Comparison of ENCODE assay signal across 31 cellular contexts in the genomic region with DNA sequence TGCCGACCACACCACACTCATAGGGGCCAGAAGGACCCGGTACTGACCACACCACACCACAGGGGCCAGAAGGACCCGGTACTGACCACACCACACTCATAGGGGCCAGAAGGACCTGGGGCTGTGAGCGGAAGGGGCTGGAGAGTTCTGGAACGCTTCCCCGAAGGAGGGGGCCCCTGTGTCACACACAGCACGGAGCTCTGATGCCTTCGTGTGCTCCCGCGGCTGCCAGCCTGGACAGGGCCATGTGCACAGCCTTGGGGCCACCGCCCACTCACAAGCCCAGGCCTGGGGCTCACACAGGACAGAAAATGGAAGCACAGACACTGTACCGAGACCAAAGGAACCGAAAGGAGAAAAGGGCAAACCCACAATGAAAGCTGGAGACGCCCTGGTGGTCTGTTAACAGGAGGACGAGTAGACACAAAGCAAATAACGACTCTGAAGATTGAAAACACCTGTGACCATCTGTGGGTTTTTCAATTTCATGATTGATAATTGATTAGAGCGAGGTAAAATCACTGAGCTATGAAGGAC.
A peak's percentile ranks its signal among the peaks of the same experiment; 100 is the strongest.
DNase-seq lines count a peak whose midpoint lies in the region; ATAC-seq, FAIRE-seq and TF ChIP-seq lines count a peak whose summit lies in the region.
"Had no signal": no experiment of that assay in that cellular context is flagged by ENCODE, and none has a peak within 500 bp of the region (broad histone marks: within the 10 kb centered on the region; RNA-seq: fewer than 3 reads in every experiment).

No MANE protein-coding gene starts in this region.

- DNase-seq in GM12891 (ENCODE audit: insufficient read length, low spot score) (peak; percentile 16), WTC11 (ENCODE audit: low spot score) (no peak), mesenchymal stem cell (no peak), MCF 10A (ENCODE audit: unreplicated experiment) (no peak), NOMO-1 treated with DMSO at 0.1 percent for 48 hours (lab: John Stamatoyannopoulos, UW; ENCODE audit: unreplicated experiment) (no peak), Kasumi-1 (lab: John Stamatoyannopoulos, UW) (no peak)
- DNase-seq: activated CD8-positive, alpha-beta T cell treated with anti-CD3 and anti-CD28 coated beads, Interleukin-2, amount 10 ng/mL, durations not matched to agents 7 days and 5 days; activated effector memory CD4-positive, alpha-beta T cell treated with Interleukin-2 at 50 U/mL for 16 hours; activated T-cell treated with anti-CD3 and anti-CD28 coated beads, Interleukin-2, amount 50 U/mL, for 1 hour; amygdala; brain microvascular endothelial cell; C1 segment of cervical spinal cord; DMS53; IMR-90; midbrain; naive thymus-derived CD4-positive, alpha-beta T cell; NCI-H1048; NCI-H2107; NCI-H446; NCI-H774; psoas muscle; stimulated activated CD4-positive, alpha-beta T cell treated with anti-CD3 and anti-CD28 coated beads, Interleukin-4, amount 100 ng/mL, for 24 hours; transverse colon had no signal

- FAIRE-seq in GM12891 (lab: Jason Lieb, UNC): no peak
- FAIRE-seq: H1, TTC549 had no signal

- H3K4me3 ChIP-seq in BLaER1 treated with 17β-estradiol and CSF1 and Interleukin-3, amounts not matched to agents 10 nM and 100 nM: no peak overlapping the region
- H3K4me3 ChIP-seq in mesenchymal stem cell (ENCODE audit: insufficient read depth in 1 of 2, low read depth in 1 of 2, low read length in 2 of 2): no peak overlapping the region
- H3K4me3 ChIP-seq: gastroesophageal sphincter, hepatocyte, psoas muscle, transverse colon had no signal

- H2AFZ ChIP-seq in mesenchymal stem cell (ENCODE audit: low read depth, low read length): no peak overlapping the region
- H2AFZ ChIP-seq: hepatocyte had no signal

- no peak overlapping the region for H2BK15ac ChIP-seq in mesenchymal stem cell (ENCODE audit: low read depth, poor library complexity, severe bottlenecking)

- ATAC-seq in WTC11: no peak
- ATAC-seq: activated CD4-positive, CD25-positive, alpha-beta regulatory T cell treated with anti-CD3 and anti-CD28 coated beads, Interleukin-2, amount 50 U/mL, for 24 hours; activated CD8-positive, alpha-beta T cell treated with anti-CD3 and anti-CD28 coated beads, Interleukin-2, amount 10 ng/mL, durations not matched to agents 7 days and 5 days; gastroesophageal sphincter; naive thymus-derived CD4-positive, alpha-beta T cell; psoas muscle had no signal

- 92% methylated on average over 17 of the region's 17 CpGs for WGBS in mesenchymal stem cell

- BruUV-seq in MCF 10A (replicated peaks; lab: Mats Ljungman, UMichigan): no TSS peak

- POLR2A ChIA-PET in WTC11 (lab: Charles Lee) (no interaction called here), MCF 10A (lab: Yijun Ruan, JAX) (no interaction called here)

- H3K27ac Mint-ChIP-seq in WTC11 (peak overlapping the region; percentile 83), MCF 10A (ENCODE audit: low read depth, unreplicated experiment) (no peak overlapping the region)
- H3K27ac Mint-ChIP-seq: activated CD8-positive, alpha-beta T cell treated with anti-CD3 and anti-CD28 coated beads, Interleukin-2, amount 10 ng/mL, durations not matched to agents 7 days and 5 days had no signal

- no peak overlapping the region for H2BK12ac ChIP-seq in mesenchymal stem cell (ENCODE audit: low read length in 2 of 2)

- H3K27me3 Mint-ChIP-seq in WTC11 (ENCODE audit: low read depth) (no peaks in the 10 kb centered on the region), MCF 10A (ENCODE audit: insufficient read depth, unreplicated experiment) (no peaks in the 10 kb centered on the region)
- H3K27me3 Mint-ChIP-seq: naive thymus-derived CD4-positive, alpha-beta T cell had no signal

- TF ChIP-seq POLR2A in GM12891 (IDR thresholded peaks at IDR 0.05; ENCODE audit: low read depth, low read length): no peak

- peak overlapping the region in 1 of 11 experiments; percentile 37; a peak in 1 of 22 replicates for H3K9ac ChIP-seq in BLaER1 treated with 17β-estradiol and CSF1 and Interleukin-3, amounts not matched to agents 10 nM and 100 nM
- H3K9ac ChIP-seq in mesenchymal stem cell (ENCODE audit: low read length): no peak overlapping the region

- H3K18ac ChIP-seq in mesenchymal stem cell (ENCODE audit: low read depth in 1 of 2, low read length in 2 of 2): no peak overlapping the region

- peak overlapping the region; percentile 7 for H2AK5ac ChIP-seq in mesenchymal stem cell (ENCODE audit: low read length, severe bottlenecking)

- no peak overlapping the region for H3K23ac ChIP-seq in mesenchymal stem cell (ENCODE audit: low read length in 2 of 2)

- peak overlapping the region; percentile 46 to 86 (median 68) for H3K4me2 ChIP-seq in BLaER1 treated with 17β-estradiol and CSF1 and Interleukin-3, amounts not matched to agents 10 nM and 100 nM
- no peak overlapping the region for H3K4me2 ChIP-seq in mesenchymal stem cell (ENCODE audit: low read length, poor library complexity, severe bottlenecking)
- H3K4me2 ChIP-seq: hepatocyte had no signal

- CTCF ChIA-PET in WTC11 (lab: Charles Lee) (interaction anchor here (0.6 kb wide), 1 partner anchor 727 kb away, joined by 3 read pairs; no protein-coding TSS in a partner anchor), MCF 10A (lab: Yijun Ruan, JAX) (interaction anchor here (0.6 kb wide), 1 partner anchor 226 kb away, joined by 3 read pairs; no protein-coding TSS in a partner anchor)

- H2BK5ac ChIP-seq in mesenchymal stem cell (ENCODE audit: low read depth, low read length, poor library complexity, severe bottlenecking): no peak overlapping the region

- H3K27ac ChIP-seq in BLaER1 treated with 17β-estradiol and CSF1 and Interleukin-3, amounts not matched to agents 10 nM and 100 nM: peak overlapping the region in 4 of 11 experiments; percentile 15 to 50 (median 48); a peak in 4 of 22 replicates
- no peak overlapping the region for H3K27ac ChIP-seq in mesenchymal stem cell (ENCODE audit: low read length, poor library complexity, severe bottlenecking)
- H3K27ac ChIP-seq: brain microvascular endothelial cell, gastroesophageal sphincter, hepatocyte, psoas muscle, RWPE1, transverse colon had no signal

- H3K36me3 Mint-ChIP-seq in WTC11: peaks cover 3% of the 10 kb centered on the region; the same call in 1 of the 2 replicates
- H3K36me3 Mint-ChIP-seq in MCF 10A (ENCODE audit: insufficient read depth, unreplicated experiment): peaks cover 6% of the 10 kb centered on the region
- H3K36me3 Mint-ChIP-seq: activated naive CD4-positive, alpha-beta T cell treated with anti-CD3 and anti-CD28 coated beads, Interleukin-2, amount 50 U/mL, for 72 hours had no signal

- no peaks in the 10 kb centered on the region for H3K4me1 Mint-ChIP-seq in WTC11
- no peaks in the 10 kb centered on the region for H3K4me1 Mint-ChIP-seq in MCF 10A (ENCODE audit: insufficient read depth, unreplicated experiment)

- peaks cover 0 to 3% (median 0%) of the 10 kb centered on the region in 11 experiments; a peak in 1 of 22 replicates for H4K20me1 ChIP-seq in BLaER1 treated with 17β-estradiol and CSF1 and Interleukin-3, amounts not matched to agents 10 nM and 100 nM

- no peaks in the 10 kb centered on the region for H3K9me3 ChIP-seq in BLaER1 treated with 17β-estradiol and CSF1 and Interleukin-3, amounts not matched to agents 10 nM and 100 nM (replicated peaks in 1 of 11)
- no peaks in the 10 kb centered on the region for H3K9me3 ChIP-seq in mesenchymal stem cell (ENCODE audit: control insufficient read depth, low read length)
- H3K9me3 ChIP-seq: gastroesophageal sphincter, psoas muscle, transverse colon had no signal

- no peak overlapping the region for H3K14ac ChIP-seq in mesenchymal stem cell (ENCODE audit: low read length in 2 of 2)

- no peak overlapping the region for H3K4ac ChIP-seq in mesenchymal stem cell (ENCODE audit: low read depth in 1 of 2, low read length in 2 of 2)

- peaks cover 2% of the 10 kb centered on the region for H3K79me1 ChIP-seq in mesenchymal stem cell (replicated peaks; ENCODE audit: low read length, poor library complexity, severe bottlenecking)

- no peaks in the 10 kb centered on the region for H3K36me3 ChIP-seq in BLaER1 treated with 17β-estradiol and CSF1 and Interleukin-3, amounts not matched to agents 10 nM and 100 nM
- H3K36me3 ChIP-seq in mesenchymal stem cell (ENCODE audit: control insufficient read depth in 1 of 2, insufficient read depth in 2 of 2, low read depth in 1 of 2, low read length in 2 of 2): peaks cover 0 to 5% of the 10 kb centered on the region in 2 experiments
- H3K36me3 ChIP-seq: brain microvascular endothelial cell, gastroesophageal sphincter, transverse colon had no signal

- H3K4me3 Mint-ChIP-seq in WTC11 (no peak overlapping the region), MCF 10A (ENCODE audit: unreplicated experiment) (no peak overlapping the region)
- H3K4me3 Mint-ChIP-seq: activated CD8-positive, alpha-beta T cell treated with anti-CD3 and anti-CD28 coated beads, Interleukin-2, amount 10 ng/mL, durations not matched to agents 7 days and 5 days; naive thymus-derived CD4-positive, alpha-beta T cell had no signal

- H3K9me3 Mint-ChIP-seq in WTC11 (peaks cover 4% of the 10 kb centered on the region; the same call in 1 of the 2 replicates), MCF 10A (ENCODE audit: unreplicated experiment) (no peaks in the 10 kb centered on the region)
- H3K9me3 Mint-ChIP-seq: activated naive CD4-positive, alpha-beta T cell treated with anti-CD3 and anti-CD28 coated beads, Interleukin-2, amount 50 U/mL, for 72 hours; naive thymus-derived CD4-positive, alpha-beta T cell had no signal

- H4K91ac ChIP-seq in mesenchymal stem cell (ENCODE audit: low read length): no peak overlapping the region

- TF ChIP-seq CTCF in WTC11 (IDR thresholded peaks at IDR 0.05): no peak
- TF ChIP-seq CTCF in MCF 10A (IDR thresholded peaks at IDR 0.05; ENCODE audit: unreplicated experiment): no peak

- peaks cover 0 to 36% (median 0%) of the 10 kb centered on the region in 11 experiments; a peak in 10 of 22 replicates for H3K27me3 ChIP-seq in BLaER1 treated with 17β-estradiol and CSF1 and Interleukin-3, amounts not matched to agents 10 nM and 100 nM
- H3K27me3 ChIP-seq in mesenchymal stem cell (ENCODE audit: control insufficient read depth in 1 of 2, insufficient read depth in 1 of 2, low read length in 2 of 2): no peaks in the 10 kb centered on the region
- H3K27me3 ChIP-seq: brain microvascular endothelial cell, gastroesophageal sphincter, hepatocyte, transverse colon had no signal

- peaks cover 49 to 73% (median 66%) of the 10 kb centered on the region in 10 experiments for H3K4me1 ChIP-seq in BLaER1 treated with 17β-estradiol and CSF1 and Interleukin-3, amounts not matched to agents 10 nM and 100 nM
- peaks cover 20% of the 10 kb centered on the region for H3K4me1 ChIP-seq in mesenchymal stem cell (ENCODE audit: control insufficient read depth, insufficient read depth, low read depth, low read length)
- H3K4me1 ChIP-seq: gastroesophageal sphincter, psoas muscle, transverse colon had no signal

- H4K8ac ChIP-seq in mesenchymal stem cell (ENCODE audit: low read length): no peak overlapping the region

- no peak overlapping the region for H2BK120ac ChIP-seq in mesenchymal stem cell (ENCODE audit: low read depth, low read length)

- intact Hi-C loops in MCF 10A (cut with micrococcal nuclease): no loop called here

TF ChIP-seq in GM12891, 5 proteins besides CTCF, POLR2A, EP300 and RAD21 (continues in another document):
- TF ChIP-seq TAF1 (IDR thresholded peaks at IDR 0.05; ENCODE audit: low read depth, low read length): no peak
